Comparison of ENCODE assay signal across 8 cellular contexts in the genomic region with DNA sequence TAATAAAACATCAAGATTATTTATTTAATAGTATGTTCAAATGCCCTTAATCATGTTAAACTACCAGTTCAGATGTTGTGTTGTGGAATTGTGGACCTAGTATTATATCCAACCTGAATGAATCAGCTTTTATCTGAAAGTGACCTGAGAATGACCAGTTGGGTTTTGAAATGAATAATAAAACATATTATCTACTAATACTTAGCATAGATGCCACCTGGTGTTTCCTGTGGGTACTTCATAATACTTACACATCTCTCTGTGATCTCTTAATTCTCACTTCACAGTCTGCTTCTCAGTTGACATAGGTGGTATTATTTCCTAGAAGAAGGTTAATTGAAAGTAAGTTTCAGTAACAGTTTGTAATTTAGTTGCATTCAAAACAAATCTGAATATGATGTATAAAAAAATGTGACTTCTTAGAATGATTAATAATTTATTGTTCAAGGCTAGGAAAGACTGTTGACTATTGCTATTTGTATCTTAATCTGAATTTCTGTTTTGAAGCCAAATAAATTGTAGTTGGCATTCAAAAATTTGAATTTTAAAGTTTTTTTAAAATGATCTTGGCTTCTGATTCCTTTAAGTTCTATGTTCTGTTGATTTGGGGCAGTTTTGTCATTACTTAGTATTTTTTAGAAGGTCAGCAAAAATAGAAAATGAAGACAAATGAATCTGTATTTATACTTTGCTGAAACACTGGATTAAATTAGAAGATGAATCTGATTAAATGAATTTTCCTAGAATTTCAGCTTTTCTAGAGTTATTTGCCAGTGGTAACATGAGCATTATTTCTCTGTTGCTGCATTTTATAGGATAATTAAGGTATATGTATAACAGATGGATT. TPM values are rescaled to one million over a fixed set of nuclear protein-coding genes. Genes with fewer than 3 reads are reported as not detected.
DNase-seq lines count a peak whose midpoint lies in the region; ATAC-seq and TF ChIP-seq lines count a peak whose summit lies in the region.

No MANE protein-coding gene starts in this region.

- H4K20me1 ChIP-seq in GM23338 (replicated peaks; ENCODE audit: insufficient read depth): no peaks in the 10 kb centered on the region

- 0 out of 2 replicates have a peak, but pooled peaks cover 8% of the 10 kb centered on the region for H3K79me2 ChIP-seq in GM23338 (replicated peaks; ENCODE audit: insufficient read depth)

- TF ChIP-seq CTCF in A673 (conservative IDR thresholded peaks at IDR 0.05; ENCODE audit: low read depth, low read length): peak; percentile 65
- peak in 1 of 2 experiments; percentile 47; a peak in 3 of 4 replicates for TF ChIP-seq CTCF in GM23338 (conservative IDR thresholded peaks at IDR 0.05; ENCODE audit: low read depth in 2 of 2)
- peak; percentile 51 for TF ChIP-seq CTCF in LNCaP clone FGC (IDR thresholded peaks at IDR 0.05; ENCODE audit: control insufficient read depth, extremely low read depth, insufficient read depth)
- peak; percentile 30; the same call in 1 of the 2 replicates for TF ChIP-seq CTCF in WI38 (IDR thresholded peaks at IDR 0.05; ENCODE audit: low read depth, low read length)

- no peaks in the 10 kb centered on the region for H3K9me3 ChIP-seq in A673 (ENCODE audit: low read depth, low read length, poor library complexity, severe bottlenecking)

- H3K4me3 Mint-ChIP-seq in GM23338: no peak overlapping the region
- no peak overlapping the region for H3K4me3 Mint-ChIP-seq in stimulated activated effector memory CD8-positive, alpha-beta T cell treated with anti-CD3 and anti-CD28 coated beads, Interleukin-12 subunit alpha, Interleukin-12 subunit beta, amount 100 ng/mL, for 72 hours

- H3K9me3 Mint-ChIP-seq in GM23338: no peaks in the 10 kb centered on the region
- no peaks in the 10 kb centered on the region for H3K9me3 Mint-ChIP-seq in stimulated activated effector memory CD8-positive, alpha-beta T cell treated with anti-CD3 and anti-CD28 coated beads, Interleukin-12 subunit alpha, Interleukin-12 subunit beta, amount 100 ng/mL, for 72 hours

- no peak overlapping the region for H3K4me3 ChIP-seq in A673 (ENCODE audit: low read depth, low read length, poor library complexity, severe bottlenecking)
- H3K4me3 ChIP-seq in GM23338: no peak overlapping the region
- no peak overlapping the region for H3K4me3 ChIP-seq in LNCaP clone FGC (ENCODE audit: low read depth, low read length)
- no peak overlapping the region for H3K4me3 ChIP-seq in WI38 (ENCODE audit: low read depth, low read length)

- in situ Hi-C loops in G401 (cut with HindIII; ENCODE audit: low sequenced_read_pairs): no loop called here

- no peaks in the 10 kb centered on the region for H3F3A ChIP-seq in GM23338 (replicated peaks; ENCODE audit: low read depth)

- H3K27me3 ChIP-seq in A673 (replicated peaks; ENCODE audit: insufficient read depth, low read depth, low read length, poor library complexity) (no peaks in the 10 kb centered on the region), GM23338 (ENCODE audit: insufficient read depth) (no peaks in the 10 kb centered on the region)

- no peak overlapping the region for H3K4me2 ChIP-seq in GM23338

- no peaks in the 10 kb centered on the region for H3K4me1 Mint-ChIP-seq in GM23338
- H3K4me1 Mint-ChIP-seq in stimulated activated effector memory CD8-positive, alpha-beta T cell treated with anti-CD3 and anti-CD28 coated beads, Interleukin-12 subunit alpha, Interleukin-12 subunit beta, amount 100 ng/mL, for 72 hours: peaks cover 15% of the 10 kb centered on the region

- H2AFZ ChIP-seq in GM23338: no peak overlapping the region

- ATAC-seq in GM23338: no peak
- ATAC-seq in left ventricle myocardium superior: peak; percentile 44
- peak; percentile 90 for ATAC-seq in stimulated activated effector memory CD8-positive, alpha-beta T cell treated with anti-CD3 and anti-CD28 coated beads, Interleukin-12 subunit alpha, Interleukin-12 subunit beta, amount 100 ng/mL, for 72 hours

- no TSS peak for BruUV-seq in A673 (replicated peaks; lab: Mats Ljungman, UMichigan)

- POLR2A ChIA-PET in A673 (lab: Charles Lee; ENCODE audit: low non-redundant PET): no interaction called here

- intact Hi-C loops in A673 (cut with micrococcal nuclease; ENCODE audit: unreplicated experiment) (no loop called here), left ventricle myocardium superior (cut with micrococcal nuclease) (loop anchor here (10.0 kb wide), 1 partner anchor 129 kb away; no protein-coding TSS in a partner anchor)

- H3K27ac ChIP-seq in A673 (ENCODE audit: low read depth, low read length, poor library complexity, severe bottlenecking) (no peak overlapping the region), GM23338 (ENCODE audit: low read depth) (no peak overlapping the region)

- CTCF ChIA-PET in A673 (lab: Charles Lee): no interaction called here

- H3K27ac Mint-ChIP-seq in GM23338: no peak overlapping the region
- peak overlapping the region; percentile 34 for H3K27ac Mint-ChIP-seq in stimulated activated effector memory CD8-positive, alpha-beta T cell treated with anti-CD3 and anti-CD28 coated beads, Interleukin-12 subunit alpha, Interleukin-12 subunit beta, amount 100 ng/mL, for 72 hours

- H3K27me3 Mint-ChIP-seq in GM23338 (ENCODE audit: insufficient read depth, low read depth, poor library complexity): no peaks in the 10 kb centered on the region

- H3K36me3 ChIP-seq in A673 (ENCODE audit: insufficient read depth, low read length, poor library complexity, severe bottlenecking) (peaks cover 44% of the 10 kb centered on the region), GM23338 (ENCODE audit: insufficient read depth) (peaks cover 50% of the 10 kb centered on the region)

- H3K36me3 Mint-ChIP-seq in GM23338 (ENCODE audit: low read depth): peaks cover 63% of the 10 kb centered on the region; the same call in 2 of the 3 replicates
- peaks cover 100% of the 10 kb centered on the region for H3K36me3 Mint-ChIP-seq in stimulated activated effector memory CD8-positive, alpha-beta T cell treated with anti-CD3 and anti-CD28 coated beads, Interleukin-12 subunit alpha, Interleukin-12 subunit beta, amount 100 ng/mL, for 72 hours

- H3K4me1 ChIP-seq in A673 (ENCODE audit: insufficient read depth, low read length, poor library complexity, severe bottlenecking) (no peaks in the 10 kb centered on the region), GM23338 (ENCODE audit: insufficient read depth) (no peaks in the 10 kb centered on the region)

- peak; percentile 57 for DNase-seq in A673 (ENCODE audit: low spot score)
- peak; percentile 65 for DNase-seq in G401 (ENCODE audit: low spot score)
- DNase-seq in GM23338 (ENCODE audit: low spot score): peak; percentile 51
- no peak for DNase-seq in LNCaP clone FGC (ENCODE audit: low read depth)
- no peak for DNase-seq in left ventricle myocardium superior
- DNase-seq in stimulated activated effector memory CD8-positive, alpha-beta T cell treated with anti-CD3 and anti-CD28 coated beads, Interleukin-12 subunit alpha, Interleukin-12 subunit beta, amount 100 ng/mL, for 72 hours (ENCODE audit: low spot score in 2 of 2): no peak
- no peak for DNase-seq in islet precursor cell

- H3K9me2 ChIP-seq in GM23338 (ENCODE audit: insufficient read depth): no peaks in the 10 kb centered on the region

TF ChIP-seq in GM23338, 12 proteins besides CTCF, POLR2A, EP300 and RAD21 (continues in another document):
- TF ChIP-seq, protein P1, sequence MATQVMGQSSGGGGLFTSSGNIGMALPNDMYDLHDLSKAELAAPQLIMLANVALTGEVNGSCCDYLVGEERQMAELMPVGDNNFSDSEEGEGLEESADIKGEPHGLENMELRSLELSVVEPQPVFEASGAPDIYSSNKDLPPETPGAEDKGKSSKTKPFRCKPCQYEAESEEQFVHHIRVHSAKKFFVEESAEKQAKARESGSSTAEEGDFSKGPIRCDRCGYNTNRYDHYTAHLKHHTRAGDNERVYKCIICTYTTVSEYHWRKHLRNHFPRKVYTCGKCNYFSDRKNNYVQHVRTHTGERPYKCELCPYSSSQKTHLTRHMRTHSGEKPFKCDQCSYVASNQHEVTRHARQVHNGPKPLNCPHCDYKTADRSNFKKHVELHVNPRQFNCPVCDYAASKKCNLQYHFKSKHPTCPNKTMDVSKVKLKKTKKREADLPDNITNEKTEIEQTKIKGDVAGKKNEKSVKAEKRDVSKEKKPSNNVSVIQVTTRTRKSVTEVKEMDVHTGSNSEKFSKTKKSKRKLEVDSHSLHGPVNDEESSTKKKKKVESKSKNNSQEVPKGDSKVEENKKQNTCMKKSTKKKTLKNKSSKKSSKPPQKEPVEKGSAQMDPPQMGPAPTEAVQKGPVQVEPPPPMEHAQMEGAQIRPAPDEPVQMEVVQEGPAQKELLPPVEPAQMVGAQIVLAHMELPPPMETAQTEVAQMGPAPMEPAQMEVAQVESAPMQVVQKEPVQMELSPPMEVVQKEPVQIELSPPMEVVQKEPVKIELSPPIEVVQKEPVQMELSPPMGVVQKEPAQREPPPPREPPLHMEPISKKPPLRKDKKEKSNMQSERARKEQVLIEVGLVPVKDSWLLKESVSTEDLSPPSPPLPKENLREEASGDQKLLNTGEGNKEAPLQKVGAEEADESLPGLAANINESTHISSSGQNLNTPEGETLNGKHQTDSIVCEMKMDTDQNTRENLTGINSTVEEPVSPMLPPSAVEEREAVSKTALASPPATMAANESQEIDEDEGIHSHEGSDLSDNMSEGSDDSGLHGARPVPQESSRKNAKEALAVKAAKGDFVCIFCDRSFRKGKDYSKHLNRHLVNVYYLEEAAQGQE (IDR thresholded peaks at IDR 0.05; ENCODE audit: unreplicated experiment): no peak
- TF ChIP-seq ZNF114 (CRISPR knock-in tag; IDR thresholded peaks at IDR 0.05): no peak
- no peak for TF ChIP-seq STAT1 (IDR thresholded peaks at IDR 0.05; ENCODE audit: unreplicated experiment)
- TF ChIP-seq CREB1 (CRISPR knock-in tag; IDR thresholded peaks at IDR 0.05; ENCODE audit: low read depth): no peak
- no peak for TF ChIP-seq NANOG (IDR thresholded peaks at IDR 0.05; ENCODE audit: borderline replicate concordance)
- TF ChIP-seq ZNF331 (CRISPR knock-in tag; IDR thresholded peaks at IDR 0.05; ENCODE audit: low read depth): no peak
- TF ChIP-seq EZH2 (IDR thresholded peaks at IDR 0.05; ENCODE audit: low read depth, unreplicated experiment): no peak

RNA-seq across cellular contexts. Expression of a gene that starts 48.2 kb away (rescaled TPM):
- total RNA-seq in A673 (2021) (92.4 and 99.0 TPM in 2 replicates), left ventricle myocardium superior (9.3 TPM)
- total RNA-seq in G401 (2014; rRNA removed; shearing (Covaris generic)): 37.9 and 62.8 TPM in 2 replicates
- 99.1 and 120 TPM in 2 replicates for total RNA-seq in GM23338 (2014; rRNA removed; shearing (Covaris generic))
- 98.7 and 122 TPM in 2 replicates for polyA plus RNA-seq in GM23338 (2016; fragmentation: Nextera tagmentation; extraction: Ambion mirVana)

RNA-seq across cellular contexts. Expression of a gene that starts 49.5 kb away (rescaled TPM):
- 53.4 and 55.1 TPM in 2 replicates for total RNA-seq in A673 (2021)
- 62.7 and 92.0 TPM in 2 replicates for total RNA-seq in G401 (2014; rRNA removed; shearing (Covaris generic))
- total RNA-seq in GM23338 (2014; rRNA removed; shearing (Covaris generic)): 37.9 and 53.0 TPM in 2 replicates
- polyA plus RNA-seq in GM23338 (2016; fragmentation: Nextera tagmentation; extraction: Ambion mirVana): 56.5 and 60.6 TPM in 2 replicates
- total RNA-seq in left ventricle myocardium superior: 18.8 TPM

RNA-seq across cellular contexts. Expression of a gene that starts 58.3 kb away (rescaled TPM):
- 55.5 and 66.5 TPM in 2 replicates for total RNA-seq in A673 (2021)
- 40.1 and 48.2 TPM in 2 replicates for total RNA-seq in G401 (2014; rRNA removed; shearing (Covaris generic))
- total RNA-seq in GM23338 (2014; rRNA removed; shearing (Covaris generic)): 62.3 and 64.7 TPM in 2 replicates
- polyA plus RNA-seq in GM23338 (2016; fragmentation: Nextera tagmentation; extraction: Ambion mirVana): 18.7 and 19.4 TPM in 2 replicates
- 38.9 TPM for total RNA-seq in left ventricle myocardium superior

Comparison
In these comparisons a context has a peak if more than half of its experiments do, and no peak if none do; other contexts are left out.
1. DNase-seq: peak in A673 (single experiment), G401 (single experiment) and GM23338 (single experiment); none in LNCaP clone FGC (single experiment), left ventricle myocardium superior (single experiment), stimulated activated effector memory CD8-positive, alpha-beta T cell treated with anti-CD3 and anti-CD28 coated beads, Interleukin-12 subunit alpha, Interleukin-12 subunit beta, amount 100 ng/mL, for 72 hours (0 of 2) and islet precursor cell (single experiment).